ENCODE assay signal across 1 cellular context in genomic region chr16:52384378-52384777, GRCh38.
A peak's percentile ranks its signal among the peaks of the same experiment; 100 is the strongest.
TF ChIP-seq lines count a peak whose summit lies in the region.

No MANE protein-coding gene starts in this region.

TF ChIP-seq in HepG2, 621 proteins besides CTCF, POLR2A, EP300 and RAD21 (continued from another document and continues in another):
- TF ChIP-seq PRDM15 (CRISPR knock-in tag; IDR thresholded peaks at IDR 0.05): no peak
- no peak for TF ChIP-seq DZIP1 (CRISPR knock-in tag; IDR thresholded peaks at IDR 0.05)
- no peak for TF ChIP-seq ZNF800 (CRISPR knock-in tag; IDR thresholded peaks at IDR 0.05)
- TF ChIP-seq TFDP2 (CRISPR knock-in tag; IDR thresholded peaks at IDR 0.05): no peak
- TF ChIP-seq ZNF234 (CRISPR knock-in tag; conservative IDR thresholded peaks at IDR 0.05): no peak
- no peak for TF ChIP-seq ZNF225 (CRISPR knock-in tag; IDR thresholded peaks at IDR 0.05)
- TF ChIP-seq KDM3A (CRISPR knock-in tag; IDR thresholded peaks at IDR 0.05; ENCODE audit: low read depth): no peak
- no peak for TF ChIP-seq IKZF1 (IDR thresholded peaks at IDR 0.05)
- TF ChIP-seq PAWR (CRISPR knock-in tag; IDR thresholded peaks at IDR 0.05; ENCODE audit: borderline replicate concordance): no peak
- no peak for TF ChIP-seq MIER2 (CRISPR knock-in tag; IDR thresholded peaks at IDR 0.05)
- 0 out of 2 replicates have a peak, but pooled peaks have one; percentile 19 for TF ChIP-seq FOSL1 (CRISPR knock-in tag; IDR thresholded peaks at IDR 0.05; ENCODE audit: borderline replicate concordance)
- no peak for TF ChIP-seq ZNF431 (CRISPR knock-in tag; IDR thresholded peaks at IDR 0.05; ENCODE audit: borderline replicate concordance, low read depth)
- no peak for TF ChIP-seq FOXO1 (CRISPR knock-in tag; IDR thresholded peaks at IDR 0.05)
- TF ChIP-seq ZNF362 (CRISPR knock-in tag; IDR thresholded peaks at IDR 0.05; ENCODE audit: borderline replicate concordance): no peak
- no peak for TF ChIP-seq ZBTB33 (CRISPR knock-in tag; IDR thresholded peaks at IDR 0.05)
- TF ChIP-seq TOE1 (CRISPR knock-in tag; IDR thresholded peaks at IDR 0.05): no peak
- TF ChIP-seq ZNF558 (CRISPR knock-in tag; IDR thresholded peaks at IDR 0.05; ENCODE audit: borderline replicate concordance): no peak
- TF ChIP-seq ZNF335 (CRISPR knock-in tag; IDR thresholded peaks at IDR 0.05): no peak
- TF ChIP-seq SOX13 (IDR thresholded peaks at IDR 0.05): no peak
- TF ChIP-seq SOX13 (CRISPR knock-in tag; conservative IDR thresholded peaks at IDR 0.05 in 1 of 2, IDR thresholded peaks at IDR 0.05 in 1 of 2): peak in 1 of 2 experiments; percentile 23; a peak in 1 of 4 replicates
- peak in 1 of 2 experiments; percentile 13; a peak in 1 of 4 replicates for TF ChIP-seq NR2F1 (CRISPR knock-in tag; IDR thresholded peaks at IDR 0.05)
- TF ChIP-seq ZNF773 (CRISPR knock-in tag; IDR thresholded peaks at IDR 0.05; ENCODE audit: borderline replicate concordance): no peak
- no peak for TF ChIP-seq ZNF207 (IDR thresholded peaks at IDR 0.05; ENCODE audit: borderline replicate concordance)
- TF ChIP-seq ZNF317 (CRISPR knock-in tag; IDR thresholded peaks at IDR 0.05): no peak
- TF ChIP-seq ZEB1 (IDR thresholded peaks at IDR 0.05; ENCODE audit: insufficient replicate concordance, low read depth): no peak
- TF ChIP-seq NFAT5 (CRISPR knock-in tag; IDR thresholded peaks at IDR 0.05): no peak
- no peak for TF ChIP-seq ZNF337 (CRISPR knock-in tag; IDR thresholded peaks at IDR 0.05; ENCODE audit: borderline replicate concordance, low read depth)
- no peak for TF ChIP-seq NFKBIZ (CRISPR knock-in tag; IDR thresholded peaks at IDR 0.05)
- TF ChIP-seq AHR (CRISPR knock-in tag; IDR thresholded peaks at IDR 0.05): no peak
- no peak for TF ChIP-seq NKX3-1 (CRISPR knock-in tag; IDR thresholded peaks at IDR 0.05)
- TF ChIP-seq ZNF275 (CRISPR knock-in tag; IDR thresholded peaks at IDR 0.05; ENCODE audit: borderline replicate concordance): no peak
- no peak for TF ChIP-seq THYN1 (CRISPR knock-in tag; IDR thresholded peaks at IDR 0.05; ENCODE audit: borderline replicate concordance, low read depth)
- TF ChIP-seq HBP1 (CRISPR knock-in tag; IDR thresholded peaks at IDR 0.05; ENCODE audit: low read depth): no peak
- TF ChIP-seq FOSL2 (CRISPR knock-in tag; IDR thresholded peaks at IDR 0.05): 0 out of 2 replicates have a peak, but pooled peaks have one; percentile 24
- no peak for TF ChIP-seq ZNF180 (CRISPR knock-in tag; IDR thresholded peaks at IDR 0.05; ENCODE audit: borderline replicate concordance, low read depth)
- TF ChIP-seq PAF1 (CRISPR knock-in tag; IDR thresholded peaks at IDR 0.05): no peak
- TF ChIP-seq ZSCAN20 (CRISPR knock-in tag; IDR thresholded peaks at IDR 0.05; ENCODE audit: borderline replicate concordance): no peak
- TF ChIP-seq ZNF12 (CRISPR knock-in tag; IDR thresholded peaks at IDR 0.05): no peak
